10 cellular contexts compared by ENCODE assay signal in the genomic region with DNA sequence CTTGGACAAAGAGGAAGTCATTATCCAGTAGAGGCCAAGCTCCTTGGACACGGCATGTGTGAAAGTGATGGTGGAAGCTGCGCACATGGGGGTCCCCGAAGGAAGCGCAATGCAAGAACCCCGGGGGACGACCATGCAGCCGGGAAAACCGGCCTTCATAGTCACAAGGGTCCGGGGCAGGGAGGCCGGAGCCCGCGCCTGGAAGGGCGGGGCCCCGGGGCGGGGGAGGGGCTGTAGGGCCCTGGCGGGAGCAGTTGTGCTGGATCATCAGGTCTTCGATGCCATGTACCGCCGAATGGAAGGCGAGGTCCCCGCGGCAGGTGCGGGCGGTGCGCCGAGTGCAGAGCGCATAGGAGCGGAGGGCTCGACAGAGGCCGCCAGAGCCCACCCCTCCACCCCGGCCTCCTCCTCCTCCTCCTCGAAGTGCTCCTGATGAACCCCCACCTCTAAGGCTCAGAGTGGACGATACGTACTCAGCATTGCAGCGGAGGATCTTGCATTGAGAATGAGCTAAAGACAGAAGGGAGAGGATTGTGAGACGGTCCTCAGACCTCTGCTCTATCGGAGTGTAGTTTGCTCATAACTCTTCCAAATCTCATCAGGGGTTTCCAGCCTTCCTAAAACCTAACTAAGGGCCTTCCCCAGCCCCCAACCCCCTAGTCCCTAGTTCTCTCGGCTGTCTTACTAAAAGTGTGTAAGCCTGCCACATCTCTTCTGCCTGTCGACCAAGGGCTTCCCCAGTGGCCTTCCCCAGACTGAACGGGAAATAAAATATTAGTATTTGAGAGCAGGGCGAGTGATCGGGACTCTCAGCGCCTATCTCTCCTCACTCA. TPM values are rescaled to one million over a fixed set of nuclear protein-coding genes. Genes with fewer than 3 reads are reported as not detected.
DNase-seq lines count a peak whose midpoint lies in the region; TF ChIP-seq lines count a peak whose summit lies in the region.
"Had no signal": no experiment of that assay in that cellular context is flagged by ENCODE, and none has a peak within 500 bp of the region (broad histone marks: within the 10 kb centered on the region; RNA-seq: fewer than 3 reads in every experiment).

No MANE protein-coding gene starts in this region.

- H3K27ac ChIP-seq in HUES64 (ENCODE audit: low read depth, low read length) = no peak overlapping the region
- no peak overlapping the region for H3K27ac ChIP-seq in iPS-20b (ENCODE audit: low read length)
- no peak overlapping the region for H3K27ac ChIP-seq in spleen
- no peak overlapping the region for H3K27ac ChIP-seq in PC-9

- H3K27me3 ChIP-seq in HUES64 (ENCODE audit: insufficient read depth, low read length) (peaks cover 56% of the 10 kb centered on the region), iPS-20b (ENCODE audit: insufficient read depth, low read length) (peaks cover 55% of the 10 kb centered on the region), spleen (replicated peaks in 1 of 7) (peaks cover 3 to 48% (median 25%) of the 10 kb centered on the region in 7 donors), PC-9 (ENCODE audit: insufficient read depth, low read depth) (peaks cover 8% of the 10 kb centered on the region; the same call in 1 of the 2 replicates)

- no peak overlapping the region for H3K4me2 ChIP-seq in PC-9

- in situ Hi-C loops in astrocyte of the cerebellum (cut with HindIII; ENCODE audit: low sequenced_read_pairs) = no loop called here

- no peaks in the 10 kb centered on the region for H3K9me3 ChIP-seq in HUES64 (ENCODE audit: insufficient read depth, low read depth, low read length)
- no peaks in the 10 kb centered on the region for H3K9me3 ChIP-seq in iPS-20b (ENCODE audit: insufficient read depth, low read depth, low read length)
- no peaks in the 10 kb centered on the region for H3K9me3 ChIP-seq in spleen
- H3K9me3 ChIP-seq in PC-9 (ENCODE audit: insufficient read depth, low read depth) = no peaks in the 10 kb centered on the region

- no peak overlapping the region for H2AFZ ChIP-seq in PC-9

- TF ChIP-seq POLR2A in spleen (IDR thresholded peaks at IDR 0.05) = no peak

- H3K9ac ChIP-seq in HUES64 (ENCODE audit: low read depth, low read length) (peak overlapping the region; percentile 44; the same call in 1 of the 2 replicates), iPS-20b (ENCODE audit: low read depth, low read length) (peak overlapping the region; percentile 37)

- H3K4me3 ChIP-seq in HUES64 (ENCODE audit: low read length) (peak overlapping the region; percentile 45), astrocyte of the cerebellum (ENCODE audit: low read depth, low read length) (peak overlapping the region; percentile 4), iPS-20b (ENCODE audit: low read length) (peak overlapping the region; percentile 63), spleen (peak overlapping the region in 5 of 8 donors; percentile 2 to 55 (median 15)), PC-9 (no peak overlapping the region)

- H3K9me2 ChIP-seq in PC-9 (ENCODE audit: insufficient read depth) = no peaks in the 10 kb centered on the region

- POLR2A ChIA-PET in PC-9 (lab: Charles Lee; ENCODE audit: unreplicated experiment) = no interaction called here

- H3K4me1 ChIP-seq in HUES64 (ENCODE audit: insufficient read depth, low read length) (peaks cover 3% of the 10 kb centered on the region; the same call in 1 of the 2 replicates), iPS-20b (ENCODE audit: insufficient read depth, low read length) (peaks cover 7% of the 10 kb centered on the region; the same call in 1 of the 2 replicates), spleen (peaks cover 5 to 15% (median 12%) of the 10 kb centered on the region in 6 donors), PC-9 (replicated peaks; ENCODE audit: insufficient read depth) (no peaks in the 10 kb centered on the region)

- no peaks in the 10 kb centered on the region for H3K79me2 ChIP-seq in PC-9 (ENCODE audit: low read depth)

- H4K20me1 ChIP-seq in PC-9 (ENCODE audit: insufficient read depth) = no peaks in the 10 kb centered on the region

- TF ChIP-seq CTCF in astrocyte of the cerebellum (IDR thresholded peaks at IDR 0.05; ENCODE audit: low read depth, low read length, missing control alignments) (no peak), spleen (IDR thresholded peaks at IDR 0.05 in 8 of 11, conservative IDR thresholded peaks at IDR 0.05 in 3 of 11) (no peak), PC-9 (conservative IDR thresholded peaks at IDR 0.05) (no peak)

- CTCF ChIA-PET in PC-9 (lab: Charles Lee) = no interaction called here

- H3K36me3 ChIP-seq in HUES64 (ENCODE audit: insufficient read depth, low read length) = no peaks in the 10 kb centered on the region
- H3K36me3 ChIP-seq in iPS-20b (ENCODE audit: insufficient read depth, low read depth, low read length) = no peaks in the 10 kb centered on the region
- no peaks in the 10 kb centered on the region for H3K36me3 ChIP-seq in spleen
- H3K36me3 ChIP-seq in PC-9 (ENCODE audit: low read depth) = no peaks in the 10 kb centered on the region

- BruUV-seq in PC-9 (replicated peaks; lab: Mats Ljungman, UMichigan) = no TSS peak

- 49% methylated on average over 43 of the region's 43 CpGs for WGBS in HUES64
- WGBS in spleen, 5 donors = 14 to 39% (median 17%) methylated on average over 19 to 43 of the region's 43 CpGs

- DNase-seq in astrocyte of the cerebellum (ENCODE audit: low read depth) = no peak
- DNase-seq in spleen = no peak
- no peak for DNase-seq in NCI-H2081 (lab: John Stamatoyannopoulos, UW)
- no peak for DNase-seq in PC-9
- no peak for DNase-seq in NCI-H226
- DNase-seq: cortex of kidney, islet precursor cell, NCI-H187 had no signal

- intact Hi-C loops in spleen (cut with DNase I; ENCODE audit: low total_unique reads) = no loop called here
- intact Hi-C loops in PC-9 (cut with micrococcal nuclease; ENCODE audit: unreplicated experiment) = no loop called here

- H3F3A ChIP-seq in PC-9 (ENCODE audit: insufficient read depth, low read depth) = no peaks in the 10 kb centered on the region; the same call in 1 of the 2 replicates

RNA-seq across cellular contexts. Expression of a gene that starts 2.1 kb away (rescaled TPM):
- polyA plus RNA-seq in HUES64 (2013, experiment 1 of 2) = not detected
- not detected for polyA plus RNA-seq in HUES64 (2013, experiment 2 of 2)
- not detected for total RNA-seq in spleen
- polyA plus RNA-seq in spleen = not detected
- total RNA-seq in PC-9 (2021) = not detected in 2 replicates

RNA-seq across cellular contexts. Expression of a gene that starts 23.1 kb away (rescaled TPM):
- 10.9 TPM for polyA plus RNA-seq in HUES64 (2013, experiment 1 of 2)
- 24.1 TPM for polyA plus RNA-seq in HUES64 (2013, experiment 2 of 2)
- 1,000 to 10,000 TPM in 5 of 7 donors, 100 to 1,000 TPM in 2; 622 to 2,368 (median 1,747) TPM for total RNA-seq in spleen
- polyA plus RNA-seq in spleen = 100 to 1,000 TPM; 446 to 779 (median 670) TPM
- 95.7 and 131 TPM in 2 replicates for total RNA-seq in PC-9 (2021)

RNA-seq across cellular contexts. Expression of a gene that starts 55.0 kb away (rescaled TPM):
- polyA plus RNA-seq in HUES64 (2013, experiment 1 of 2) = 6.5 TPM
- polyA plus RNA-seq in HUES64 (2013, experiment 2 of 2) = 10.1 TPM
- total RNA-seq in spleen (10 to 100 TPM; 22.1 to 34.0 (median 31.1) TPM), PC-9 (2021) (7.2 and 10.6 TPM in 2 replicates)
- polyA plus RNA-seq in spleen = 10 to 100 TPM; 55.6 to 69.2 (median 63.0) TPM

RNA-seq across cellular contexts. Expression of a gene that starts 55.1 kb away (rescaled TPM):
- 0.15 TPM for polyA plus RNA-seq in HUES64 (2013, experiment 1 of 2)
- 0.25 TPM for polyA plus RNA-seq in HUES64 (2013, experiment 2 of 2)
- total RNA-seq in spleen = 1 to 10 TPM in 5 of 7 donors, under 1 TPM in 2; 0.79 to 3.1 (median 1.2) TPM
- under 1 TPM; 0.57 to 0.99 (median 0.62) TPM for polyA plus RNA-seq in spleen
- total RNA-seq in PC-9 (2021) = 0.33 and 0.50 TPM in 2 replicates
